22 cellular contexts compared by ENCODE assay signal in the genomic region with DNA sequence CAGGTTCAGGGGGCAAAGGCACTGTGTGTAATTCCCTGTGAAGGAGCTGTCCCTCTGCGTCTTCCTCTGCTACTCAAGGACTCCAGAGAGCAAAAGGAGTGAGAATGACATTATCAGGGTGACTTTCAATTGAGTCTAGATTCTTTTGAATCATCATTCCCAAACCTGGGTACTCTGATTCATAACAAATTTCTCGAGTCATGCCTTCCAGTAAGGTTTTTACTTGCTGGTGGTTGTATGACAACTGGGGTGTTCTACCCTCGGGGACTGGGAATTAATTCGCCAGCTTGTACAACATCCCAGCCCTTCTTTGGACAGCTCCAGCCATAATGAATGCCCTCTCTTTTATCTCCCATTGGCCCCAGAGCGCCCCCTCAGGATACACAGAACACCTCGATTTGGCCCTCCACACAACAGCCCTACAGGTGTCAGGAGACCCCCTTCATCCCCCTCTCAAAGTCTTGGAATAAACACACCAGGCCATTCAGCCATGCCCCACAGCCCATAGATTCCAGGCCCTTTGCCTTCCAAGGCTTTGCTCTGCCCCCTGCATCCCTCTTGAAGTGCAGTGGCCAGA.
DNase-seq lines count a peak whose midpoint lies in the region; ATAC-seq and TF ChIP-seq lines count a peak whose summit lies in the region.
"Had no signal": no experiment of that assay in that cellular context is flagged by ENCODE, and none has a peak within 500 bp of the region (broad histone marks: within the 10 kb centered on the region; RNA-seq: fewer than 3 reads in every experiment).

No MANE protein-coding gene starts in this region.

- peaks cover 14% of the 10 kb centered on the region for H3F3A ChIP-seq in neural progenitor cell (ENCODE audit: low read depth)

- H3K4me3 Mint-ChIP-seq in WTC11 (no peak overlapping the region), neural progenitor cell (no peak overlapping the region), endothelial cell (ENCODE audit: unreplicated experiment) (no peak overlapping the region)

- H3K36me3 ChIP-seq in right atrium auricular region = peaks cover 6% of the 10 kb centered on the region
- no peaks in the 10 kb centered on the region; the same call in 1 of the 2 replicates for H3K36me3 ChIP-seq in H7 (replicated peaks; ENCODE audit: control insufficient read depth, insufficient read depth, low read length)
- H3K36me3 ChIP-seq in neural progenitor cell = no peaks in the 10 kb centered on the region
- H3K36me3 ChIP-seq: HAP-1, MG63 had no signal

- POLR2A ChIA-PET in WTC11 (lab: Charles Lee) = no interaction called here

- no peak overlapping the region for H3K27ac Mint-ChIP-seq in WTC11
- peak overlapping the region; percentile 84 for H3K27ac Mint-ChIP-seq in neural progenitor cell
- H3K27ac Mint-ChIP-seq in endothelial cell (ENCODE audit: unreplicated experiment) = no peak overlapping the region

- H3K36me3 Mint-ChIP-seq in WTC11 = peaks cover 16% of the 10 kb centered on the region
- peaks cover 17% of the 10 kb centered on the region for H3K36me3 Mint-ChIP-seq in neural progenitor cell
- peaks cover 14% of the 10 kb centered on the region for H3K36me3 Mint-ChIP-seq in endothelial cell (ENCODE audit: low read depth, unreplicated experiment)

- H3K79me2 ChIP-seq in neural progenitor cell (ENCODE audit: low read depth) = no peaks in the 10 kb centered on the region

- H3K4me1 Mint-ChIP-seq in WTC11 (peaks cover 8% of the 10 kb centered on the region), neural progenitor cell (peaks cover 24% of the 10 kb centered on the region), endothelial cell (ENCODE audit: unreplicated experiment) (peaks cover 16% of the 10 kb centered on the region)

- intact Hi-C loops in Right ventricle myocardium inferior (cut with DNase I) = loop anchor here (5.0 kb wide), 1 partner anchor 118 kb away; no protein-coding TSS in a partner anchor

- no peaks in the 10 kb centered on the region for H4K20me1 ChIP-seq in neural progenitor cell (ENCODE audit: low read depth)

- no peak overlapping the region for H2AFZ ChIP-seq in neural progenitor cell (replicated peaks)

- CTCF ChIA-PET in WTC11 (lab: Charles Lee) = interaction anchor here (0.6 to 2.7 kb wide), 9 partner anchors 9 to 80 kb away, joined by 3 to 14 read pairs (median 3); no protein-coding TSS in a partner anchor

- H3K27me3 ChIP-seq in right atrium auricular region (no peaks in the 10 kb centered on the region), H7 (ENCODE audit: control insufficient read depth, insufficient read depth, low read length) (no peaks in the 10 kb centered on the region), neural progenitor cell (no peaks in the 10 kb centered on the region)
- H3K27me3 ChIP-seq: MG63 had no signal

- ATAC-seq in Right ventricle myocardium inferior = no peak
- peak; percentile 35; the same call in 1 of the 2 replicates for ATAC-seq in WTC11
- ATAC-seq in HG02884 (IDR thresholded peaks at IDR 0.05; ENCODE audit: unreplicated experiment) = no peak

- TF ChIP-seq CTCF in right atrium auricular region (IDR thresholded peaks at IDR 0.05) (no peak), WTC11 (IDR thresholded peaks at IDR 0.05) (no peak), neural progenitor cell (IDR thresholded peaks at IDR 0.05) (peak; percentile 20), endothelial cell (IDR thresholded peaks at IDR 0.05; ENCODE audit: unreplicated experiment) (no peak)

- H3K9me3 ChIP-seq in right atrium auricular region = peaks cover 0 to 4% of the 10 kb centered on the region in 2 donors
- no peaks in the 10 kb centered on the region for H3K9me3 ChIP-seq in neural progenitor cell (ENCODE audit: low read depth)
- H3K9me3 ChIP-seq: HAP-1, MG63 had no signal

- peak; percentile 21 for DNase-seq in Right ventricle myocardium inferior (ENCODE audit: missing footprints)
- no peak for DNase-seq in right atrium auricular region (ENCODE audit: low spot score)
- DNase-seq in H7 = peak; percentile 73
- no peak for DNase-seq in WTC11 (ENCODE audit: low spot score)
- DNase-seq in neural progenitor cell (ENCODE audit: low spot score) = no peak
- DNase-seq in endothelial cell (ENCODE audit: low spot score) = no peak
- DNase-seq: ACHN; C1 segment of cervical spinal cord; IMR-90; Kasumi-1; MG63; NCI-H1092; NCI-H1436 treated with DMSO at 0.1 percent for 48 hours; NCI-H2029 treated with DMSO at 0.1 percent for 48 hours; NCI-H2171 treated with DMSO at 0.1 percent for 48 hours; NCI-H446; NCI-H69; NK-92 treated with Interleukin-12 subunit alpha and Interleukin-12 subunit beta, amount 100 ng/mL, for 24 hours; SHP77 had no signal

- no peak overlapping the region for H3K9ac ChIP-seq in neural progenitor cell

- H3K4me2 ChIP-seq in neural progenitor cell = no peak overlapping the region

- H3K27me3 Mint-ChIP-seq in WTC11 (ENCODE audit: low read depth) (peaks cover 3% of the 10 kb centered on the region; the same call in 1 of the 2 replicates), neural progenitor cell (ENCODE audit: insufficient read depth, low read depth) (no peaks in the 10 kb centered on the region), endothelial cell (ENCODE audit: unreplicated experiment) (peaks cover 15% of the 10 kb centered on the region)

- H3K27ac ChIP-seq in right atrium auricular region (no peak overlapping the region), neural progenitor cell (no peak overlapping the region)
- H3K27ac ChIP-seq: SK-N-MC had no signal

- H3K4me3 ChIP-seq in right atrium auricular region (no peak overlapping the region), H7 (ENCODE audit: insufficient read depth, low read depth, low read length) (no peak overlapping the region), neural progenitor cell (no peak overlapping the region)
- H3K4me3 ChIP-seq: HAP-1, MG63, SK-N-MC had no signal

- H3K9me3 Mint-ChIP-seq in WTC11 (peaks cover 15% of the 10 kb centered on the region), neural progenitor cell (no peaks in the 10 kb centered on the region), endothelial cell (ENCODE audit: unreplicated experiment) (no peaks in the 10 kb centered on the region)

- peaks cover 0 to 15% of the 10 kb centered on the region in 2 donors for H3K4me1 ChIP-seq in right atrium auricular region
- peaks cover 14% of the 10 kb centered on the region for H3K4me1 ChIP-seq in neural progenitor cell
- H3K4me1 ChIP-seq: HAP-1 had no signal

TF ChIP-seq in WTC11, 78 proteins besides CTCF, POLR2A, EP300 and RAD21:
- TF ChIP-seq, protein P1, sequence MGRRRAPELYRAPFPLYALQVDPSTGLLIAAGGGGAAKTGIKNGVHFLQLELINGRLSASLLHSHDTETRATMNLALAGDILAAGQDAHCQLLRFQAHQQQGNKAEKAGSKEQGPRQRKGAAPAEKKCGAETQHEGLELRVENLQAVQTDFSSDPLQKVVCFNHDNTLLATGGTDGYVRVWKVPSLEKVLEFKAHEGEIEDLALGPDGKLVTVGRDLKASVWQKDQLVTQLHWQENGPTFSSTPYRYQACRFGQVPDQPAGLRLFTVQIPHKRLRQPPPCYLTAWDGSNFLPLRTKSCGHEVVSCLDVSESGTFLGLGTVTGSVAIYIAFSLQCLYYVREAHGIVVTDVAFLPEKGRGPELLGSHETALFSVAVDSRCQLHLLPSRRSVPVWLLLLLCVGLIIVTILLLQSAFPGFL (CRISPR knock-in tag; IDR thresholded peaks at IDR 0.05; ENCODE audit: borderline replicate concordance) = no peak
- TF ChIP-seq, protein P2, sequence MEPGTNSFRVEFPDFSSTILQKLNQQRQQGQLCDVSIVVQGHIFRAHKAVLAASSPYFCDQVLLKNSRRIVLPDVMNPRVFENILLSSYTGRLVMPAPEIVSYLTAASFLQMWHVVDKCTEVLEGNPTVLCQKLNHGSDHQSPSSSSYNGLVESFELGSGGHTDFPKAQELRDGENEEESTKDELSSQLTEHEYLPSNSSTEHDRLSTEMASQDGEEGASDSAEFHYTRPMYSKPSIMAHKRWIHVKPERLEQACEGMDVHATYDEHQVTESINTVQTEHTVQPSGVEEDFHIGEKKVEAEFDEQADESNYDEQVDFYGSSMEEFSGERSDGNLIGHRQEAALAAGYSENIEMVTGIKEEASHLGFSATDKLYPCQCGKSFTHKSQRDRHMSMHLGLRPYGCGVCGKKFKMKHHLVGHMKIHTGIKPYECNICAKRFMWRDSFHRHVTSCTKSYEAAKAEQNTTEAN (CRISPR knock-in tag; IDR thresholded peaks at IDR 0.05) = no peak
- TF ChIP-seq TP53 (CRISPR knock-in tag; IDR thresholded peaks at IDR 0.05) (no peak), ZNF232 (CRISPR knock-in tag; IDR thresholded peaks at IDR 0.05) (no peak), ZBTB21 (CRISPR knock-in tag; IDR thresholded peaks at IDR 0.05; ENCODE audit: borderline replicate concordance) (no peak)
- TF ChIP-seq, protein P3, sequence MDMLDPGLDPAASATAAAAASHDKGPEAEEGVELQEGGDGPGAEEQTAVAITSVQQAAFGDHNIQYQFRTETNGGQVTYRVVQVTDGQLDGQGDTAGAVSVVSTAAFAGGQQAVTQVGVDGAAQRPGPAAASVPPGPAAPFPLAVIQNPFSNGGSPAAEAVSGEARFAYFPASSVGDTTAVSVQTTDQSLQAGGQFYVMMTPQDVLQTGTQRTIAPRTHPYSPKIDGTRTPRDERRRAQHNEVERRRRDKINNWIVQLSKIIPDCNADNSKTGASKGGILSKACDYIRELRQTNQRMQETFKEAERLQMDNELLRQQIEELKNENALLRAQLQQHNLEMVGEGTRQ (CRISPR knock-in tag; IDR thresholded peaks at IDR 0.05) = no peak

Comparison
In these comparisons a context has a peak if more than half of its experiments do, and no peak if none do; other contexts are left out.
1. DNase-seq: peak in Right ventricle myocardium inferior (single experiment) and H7 (single experiment); none in right atrium auricular region (single experiment), WTC11 (single experiment), neural progenitor cell (single experiment) and endothelial cell (single experiment).